In genomic region chr13:43134896-43135295, GRCh38 we compare ENCODE assay signal across 23 cellular contexts.
"Had no signal": no experiment of that assay in that cellular context is flagged by ENCODE, and none has a peak within 500 bp of the region (broad histone marks: within the 10 kb centered on the region; RNA-seq: fewer than 3 reads in every experiment).

No MANE protein-coding gene starts in this region.

- H3K4me3 ChIP-seq: dorsolateral prefrontal cortex, ovary, psoas muscle, right atrium auricular region, spleen had no signal

- H3K27ac Mint-ChIP-seq: activated CD8-positive, alpha-beta T cell treated with anti-CD3 and anti-CD28 coated beads, Interleukin-2, amount 10 ng/mL, durations not matched to agents 7 days and 5 days; activated naive CD4-positive, alpha-beta T cell treated with anti-CD3 and anti-CD28 coated beads, Interleukin-2, amount 50 U/mL, for 72 hours; effector memory CD8-positive, alpha-beta T cell; natural killer cell treated with Interleukin-12 subunit alpha and Interleukin-12 subunit beta and Interleukin-15 and Interleukin-18, amount 100 ng/mL, for 72 hours had no signal

- H3K36me3 ChIP-seq: neutrophil, ovary, right atrium auricular region, spleen had no signal

- H3K4me3 Mint-ChIP-seq: activated CD8-positive, alpha-beta T cell treated with anti-CD3 and anti-CD28 coated beads, Interleukin-2, amount 10 ng/mL, durations not matched to agents 7 days and 5 days; central memory CD8-positive, alpha-beta T cell; effector memory CD8-positive, alpha-beta T cell; natural killer cell treated with Interleukin-12 subunit alpha and Interleukin-12 subunit beta and Interleukin-15 and Interleukin-18, amount 100 ng/mL, for 72 hours had no signal

- H3K27me3 ChIP-seq: ovary, right atrium auricular region had no signal

- FAIRE-seq: colon, endothelial cell of umbilical vein, TTC549 had no signal

- DNase-seq: activated CD4-positive, alpha-beta T cell treated with anti-CD3 and anti-CD28 coated beads for 1 hour; activated CD4-positive, alpha-beta T cell treated with anti-CD3 and anti-CD28 coated beads, Interleukin-2, amount 50 U/mL, for 1 hour; activated CD8-positive, alpha-beta T cell treated with anti-CD3 and anti-CD28 coated beads, Interleukin-2, amount 10 ng/mL, durations not matched to agents 7 days and 5 days; aorta; dorsolateral prefrontal cortex; effector memory CD8-positive, alpha-beta T cell; foreskin melanocyte; hippocampal formation; left ventricle myocardium superior; mammary epithelial cell; ovary; psoas muscle; spleen; stimulated activated CD4-positive, alpha-beta T cell treated with anti-CD3 and anti-CD28 coated beads, Interleukin-4, amount 100 ng/mL, for 1 hour; stimulated activated naive CD4-positive, alpha-beta T cell treated with Interleukin-2 at 50 U/mL for 16 hours had no signal

- H3K9me3 ChIP-seq: neutrophil, ovary, psoas muscle, right atrium auricular region, spleen had no signal

- H3K4me1 Mint-ChIP-seq: central memory CD8-positive, alpha-beta T cell had no signal

- H3K36me3 Mint-ChIP-seq: activated naive CD4-positive, alpha-beta T cell treated with anti-CD3 and anti-CD28 coated beads, Interleukin-2, amount 50 U/mL, for 72 hours; natural killer cell treated with Interleukin-12 subunit alpha and Interleukin-12 subunit beta and Interleukin-15 and Interleukin-18, amount 100 ng/mL, for 72 hours had no signal

- H3K27ac ChIP-seq: dorsolateral prefrontal cortex, neutrophil, ovary, psoas muscle, right atrium auricular region, spleen had no signal

- H3K9me3 Mint-ChIP-seq: activated naive CD4-positive, alpha-beta T cell treated with anti-CD3 and anti-CD28 coated beads, Interleukin-2, amount 50 U/mL, for 72 hours; central memory CD8-positive, alpha-beta T cell; effector memory CD8-positive, alpha-beta T cell; natural killer cell treated with Interleukin-12 subunit alpha and Interleukin-12 subunit beta and Interleukin-15 and Interleukin-18, amount 100 ng/mL, for 72 hours had no signal

- H3K4me1 ChIP-seq: psoas muscle, right atrium auricular region, spleen had no signal
